Comparison of ENCODE assay signal across 6 cellular contexts in genomic region chr7:100867796-100868485, GRCh38.
DNase-seq lines count a peak whose midpoint lies in the region; ATAC-seq and TF ChIP-seq lines count a peak whose summit lies in the region.

No MANE protein-coding gene starts in this region.

- peak overlapping the region; percentile 92 for H3K4me3 ChIP-seq in retinal pigment epithelial cell (ENCODE audit: low read length)

- no peak for TF ChIP-seq CTCF in retinal pigment epithelial cell (conservative IDR thresholded peaks at IDR 0.05; ENCODE audit: low read depth, low read length)

- ATAC-seq in HG03354 (IDR thresholded peaks at IDR 0.05; ENCODE audit: poor library complexity, severe bottlenecking, unreplicated experiment), result peak; percentile 16
- no peak for ATAC-seq in GM18517 (IDR thresholded peaks at IDR 0.05; ENCODE audit: unreplicated experiment)

- DNase-seq in ecto neural progenitor cell (ENCODE audit: low spot score) (peak; percentile 58), retinal pigment epithelial cell (ENCODE audit: low read depth) (no peak), T1000 (lab: John Stamatoyannopoulos, UW) (no peak), NCI-H748 (lab: John Stamatoyannopoulos, UW; ENCODE audit: unreplicated experiment) (no peak)
